14 cellular contexts compared by ENCODE assay signal in the genomic region with DNA sequence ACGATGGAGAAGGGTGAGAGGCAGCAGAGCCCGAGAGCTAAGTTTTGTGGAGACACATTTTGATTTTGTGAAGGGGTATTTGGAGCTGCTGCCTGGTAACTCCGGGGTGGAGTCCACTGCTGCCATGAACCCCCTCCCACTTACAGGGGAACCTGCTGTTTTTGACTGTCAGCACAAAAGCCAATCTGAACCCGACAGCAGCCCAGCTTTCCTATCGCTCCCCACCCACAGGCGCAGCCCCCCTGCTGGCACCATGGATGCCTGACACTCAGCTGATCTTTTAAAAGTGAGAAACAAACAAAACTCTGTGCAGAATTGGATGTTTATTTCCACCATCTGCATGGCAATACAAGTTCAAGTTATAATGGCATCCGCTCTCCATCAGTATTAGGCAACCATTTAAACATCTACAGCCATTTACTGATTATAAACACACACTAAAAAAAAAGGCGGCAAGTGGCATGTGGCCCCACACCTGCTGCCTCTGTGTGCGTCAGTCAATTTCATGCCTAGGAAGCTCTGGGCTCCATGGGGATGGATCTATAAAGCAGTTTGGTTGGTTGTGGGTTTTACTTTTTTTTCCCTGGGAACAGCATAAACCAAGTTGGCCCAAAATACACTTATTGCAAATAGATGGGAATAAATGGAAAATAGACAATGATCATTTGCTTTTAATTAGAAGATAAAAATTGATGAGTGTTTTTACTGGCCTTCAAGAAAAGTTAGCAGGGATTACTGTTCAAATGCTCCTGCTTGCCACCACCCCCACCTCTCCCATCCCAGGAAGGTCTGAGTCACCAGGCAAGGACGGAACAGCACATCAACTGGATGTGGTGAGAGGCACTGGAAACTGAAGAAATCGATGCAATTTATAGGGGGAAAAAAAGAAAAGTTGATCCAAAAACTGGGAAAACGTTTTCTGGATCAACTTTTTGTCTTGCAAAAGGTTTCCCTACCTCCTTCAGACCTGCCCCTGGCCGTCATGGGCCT. TPM values are rescaled to one million over a fixed set of nuclear protein-coding genes. Genes with fewer than 3 reads are reported as not detected.
DNase-seq lines count a peak whose midpoint lies in the region; ATAC-seq and TF ChIP-seq lines count a peak whose summit lies in the region.
"Had no signal": no experiment of that assay in that cellular context is flagged by ENCODE, and none has a peak within 500 bp of the region (broad histone marks: within the 10 kb centered on the region; RNA-seq: fewer than 3 reads in every experiment).

No MANE protein-coding gene starts in this region.

- peak; percentile 82 for ATAC-seq in RWPE2 (ENCODE audit: low read depth)
- ATAC-seq in GM19324 (IDR thresholded peaks at IDR 0.05; ENCODE audit: low FRiP score, unreplicated experiment): no peak
- ATAC-seq: activated T-cell treated with anti-CD3 and anti-CD28 coated beads, Interleukin-2, amount 50 U/mL, for 4 hours; body of pancreas had no signal

- H3K9me3 ChIP-seq in RWPE2 (ENCODE audit: severe bottlenecking) (no peaks in the 10 kb centered on the region), ascending aorta (no peaks in the 10 kb centered on the region)
- H3K9me3 ChIP-seq: body of pancreas, ovary, tibial nerve had no signal

- DNase-seq in NCI-H146 (lab: John Stamatoyannopoulos, UW) (peak; percentile 42), NCI-H146 treated with DMSO at 0.1 percent for 48 hours (lab: John Stamatoyannopoulos, UW; ENCODE audit: unreplicated experiment) (no peak), RWPE2 (ENCODE audit: low spot score) (no peak), fibroblast of the aortic adventitia (ENCODE audit: low read depth) (peak; percentile 47), stromal cell of bone marrow (ENCODE audit: low read depth) (peak; percentile 68), ascending aorta (ENCODE audit: low spot score in 2 of 2) (no peak), amygdala (lab: John Stamatoyannopoulos, UW) (no peak)
- DNase-seq: activated T-cell treated with anti-CD3 and anti-CD28 coated beads, Interleukin-2, amount 50 U/mL, for 4 hours; body of pancreas; mesendoderm; NCI-H2081 treated with DMSO at 0.1 percent for 48 hours; ovary had no signal

- H3K27me3 ChIP-seq in RWPE2 (ENCODE audit: insufficient read depth, poor library complexity, severe bottlenecking) (no peaks in the 10 kb centered on the region), ascending aorta (no peaks in the 10 kb centered on the region)
- H3K27me3 ChIP-seq: body of pancreas, ovary, tibial nerve had no signal

- H3K4me3 ChIP-seq in RWPE2 (ENCODE audit: severe bottlenecking) (no peak overlapping the region), fibroblast of the aortic adventitia (ENCODE audit: low read depth, low read length) (no peak overlapping the region), ascending aorta (no peak overlapping the region)
- H3K4me3 ChIP-seq: body of pancreas, ovary, tibial nerve had no signal

- H3K36me3 ChIP-seq in RWPE2 (ENCODE audit: low read depth) (no peaks in the 10 kb centered on the region), ascending aorta (no peaks in the 10 kb centered on the region)
- H3K36me3 ChIP-seq: ovary had no signal

- TF ChIP-seq CTCF in RWPE2 (IDR thresholded peaks at IDR 0.05; ENCODE audit: poor library complexity, severe bottlenecking): no peak
- TF ChIP-seq CTCF in fibroblast of the aortic adventitia (IDR thresholded peaks at IDR 0.05; ENCODE audit: insufficient read depth, low read length): no peak
- TF ChIP-seq CTCF in ascending aorta (IDR thresholded peaks at IDR 0.05): no peak

- H3K4me1 ChIP-seq in RWPE2 (ENCODE audit: insufficient read depth, poor library complexity, severe bottlenecking) (no peaks in the 10 kb centered on the region), ascending aorta (no peaks in the 10 kb centered on the region)
- H3K4me1 ChIP-seq: body of pancreas, tibial nerve had no signal

- no peak overlapping the region for H3K27ac ChIP-seq in RWPE2 (ENCODE audit: poor library complexity, severe bottlenecking)
- no peak overlapping the region for H3K27ac ChIP-seq in ascending aorta
- H3K27ac ChIP-seq: body of pancreas, ovary, tibial nerve had no signal

- intact Hi-C loops in ascending aorta (cut with DNase I): no loop called here

RNA-seq across cellular contexts. Expression of gene SEPSECS, which starts 46.0 kb away (rescaled TPM):
- 5.3 and 8.8 TPM in 2 replicates for total RNA-seq in fibroblast of the aortic adventitia (ENCODE audit: low replicate concordance)
- 5.2 TPM for total RNA-seq in ascending aorta

Comparison
In these comparisons a context has a peak if more than half of its experiments do, and no peak if none do; other contexts are left out.
1. DNase-seq: peak in NCI-H146 (single experiment), fibroblast of the aortic adventitia (single experiment) and stromal cell of bone marrow (single experiment); none in NCI-H146 treated with DMSO at 0.1 percent for 48 hours (single experiment), RWPE2 (single experiment), ascending aorta (0 of 2) and amygdala (0 of 56).